In genomic region chr1:25520446-25521061, GRCh38 we compare ENCODE assay signal across 8 cellular contexts.
DNase-seq lines count a peak whose midpoint lies in the region; ATAC-seq and TF ChIP-seq lines count a peak whose summit lies in the region.

No MANE protein-coding gene starts in this region.

- H2AFZ ChIP-seq in Loucy (ENCODE audit: low read length): peak overlapping the region; percentile 79

- no peak overlapping the region for H3K9ac ChIP-seq in Loucy (ENCODE audit: low read depth, low read length, poor library complexity, severe bottlenecking)

- H3K4me1 ChIP-seq in Loucy (ENCODE audit: insufficient read depth, low read length, poor library complexity, severe bottlenecking): no peaks in the 10 kb centered on the region

- no peak overlapping the region for H3K4me3 ChIP-seq in Loucy (ENCODE audit: low read length, poor library complexity, severe bottlenecking)

- no peak overlapping the region for H3K4me2 ChIP-seq in Loucy (ENCODE audit: low read depth, low read length, poor library complexity, severe bottlenecking)

- peaks cover 3% of the 10 kb centered on the region for H3K27me3 Mint-ChIP-seq in T-helper 2 cell treated with Interferon-gamma antibody and Interleukin-4, amounts not matched to agents 5 μg/mL and 100 μg/mL, for 36 hours (ENCODE audit: low read depth)

- no peak overlapping the region for H3K27ac Mint-ChIP-seq in T-helper 2 cell treated with Interferon-gamma antibody and Interleukin-4, amounts not matched to agents 5 μg/mL and 100 μg/mL, for 36 hours

- no peaks in the 10 kb centered on the region for H3K9me3 ChIP-seq in Loucy (ENCODE audit: insufficient read depth, low read depth, low read length)

- peak; percentile 49 for DNase-seq in DMS79 treated with DMSO at 0.1 percent for 48 hours (lab: John Stamatoyannopoulos, UW)
- DNase-seq in T-helper 2 cell treated with Interferon-gamma antibody and Interleukin-4, amounts not matched to agents 5 μg/mL and 100 μg/mL, for 36 hours (ENCODE audit: low spot score): peak; percentile 45
- peak in 43 of 58 donors; percentile 4 to 84 (median 33) for DNase-seq in anterior cingulate cortex (lab: John Stamatoyannopoulos, UW)
- DNase-seq in hypothalamus (lab: John Stamatoyannopoulos, UW): peak in 32 of 51 donors; percentile 9 to 81 (median 40)
- peak; percentile 30 to 59 (median 47) for DNase-seq in stimulated activated CD4-positive, alpha-beta T cell treated with anti-CD3 and anti-CD28 coated beads, Interleukin-12 subunit alpha, Interleukin-12 subunit beta, amount 100 ng/mL, for 48 hours (ENCODE audit: low read depth in 2 of 3, low spot score in 1 of 3)

- TF ChIP-seq CTCF in Loucy (conservative IDR thresholded peaks at IDR 0.05; ENCODE audit: low read length): peak; percentile 84

- H3K36me3 Mint-ChIP-seq in T-helper 2 cell treated with Interferon-gamma antibody and Interleukin-4, amounts not matched to agents 5 μg/mL and 100 μg/mL, for 36 hours (ENCODE audit: low read depth): no peaks in the 10 kb centered on the region

- H3K9me2 ChIP-seq in Loucy (replicated peaks; ENCODE audit: low read depth, low read length): no peaks in the 10 kb centered on the region

- no peaks in the 10 kb centered on the region for H3K79me2 ChIP-seq in Loucy (ENCODE audit: insufficient read depth, low read length)

- ATAC-seq in GM21423 (IDR thresholded peaks at IDR 0.05; ENCODE audit: unreplicated experiment): no peak
- ATAC-seq in GM19324 (IDR thresholded peaks at IDR 0.05; ENCODE audit: low FRiP score, unreplicated experiment): no peak

- peaks cover 4% of the 10 kb centered on the region for H3K9me3 Mint-ChIP-seq in T-helper 2 cell treated with Interferon-gamma antibody and Interleukin-4, amounts not matched to agents 5 μg/mL and 100 μg/mL, for 36 hours

- no peaks in the 10 kb centered on the region for H3K36me3 ChIP-seq in Loucy (ENCODE audit: insufficient read depth, low read length)

- H3F3A ChIP-seq in Loucy (ENCODE audit: low read depth): no peaks in the 10 kb centered on the region

- H3K4me3 Mint-ChIP-seq in T-helper 2 cell treated with Interferon-gamma antibody and Interleukin-4, amounts not matched to agents 5 μg/mL and 100 μg/mL, for 36 hours: no peak overlapping the region

- no peaks in the 10 kb centered on the region for H4K20me1 ChIP-seq in Loucy (ENCODE audit: insufficient read depth, low read length, poor library complexity, severe bottlenecking)

- H3K27me3 ChIP-seq in Loucy (ENCODE audit: insufficient read depth, low read length, poor library complexity, severe bottlenecking): no peaks in the 10 kb centered on the region

- peaks cover 2% of the 10 kb centered on the region for H3K4me1 Mint-ChIP-seq in T-helper 2 cell treated with Interferon-gamma antibody and Interleukin-4, amounts not matched to agents 5 μg/mL and 100 μg/mL, for 36 hours (ENCODE audit: low read depth)
